ENCODE assay signal across 3 cellular contexts in the genomic region with DNA sequence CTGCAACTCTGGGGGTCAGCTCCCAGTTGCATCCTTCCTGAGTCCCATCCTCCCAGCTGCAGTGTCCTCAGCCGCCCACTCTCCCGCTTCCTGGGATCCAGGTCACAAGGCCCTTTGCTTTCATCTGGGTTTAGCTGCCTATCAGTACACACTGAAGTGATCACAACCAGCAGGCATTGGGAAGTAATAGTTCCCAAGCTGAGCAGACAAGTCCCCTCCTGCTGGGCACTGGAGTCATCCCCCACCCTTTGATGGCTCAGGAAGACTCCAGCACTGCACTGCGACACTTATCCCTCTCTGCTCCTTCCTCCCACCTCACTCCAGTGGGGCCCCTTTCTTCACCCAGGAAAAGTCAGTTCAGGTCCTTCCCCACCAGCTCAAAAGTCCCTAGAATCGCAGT.
TF ChIP-seq lines count a peak whose summit lies in the region.

No MANE protein-coding gene starts in this region.

TF ChIP-seq in GM23338, 12 proteins besides CTCF, POLR2A, EP300 and RAD21:
- TF ChIP-seq ZNF462 (CRISPR knock-in tag; IDR thresholded peaks at IDR 0.05) (no peak), POLR2AphosphoS5 (IDR thresholded peaks at IDR 0.05; ENCODE audit: low read depth) (no peak)

TF ChIP-seq in HEK293, 187 proteins besides CTCF, POLR2A, EP300 and RAD21:
- TF ChIP-seq TSHZ1 (tag by site-specific recombination; IDR thresholded peaks at IDR 0.05; ENCODE audit: borderline replicate concordance) (no peak), ZNF660 (tag by site-specific recombination; IDR thresholded peaks at IDR 0.05) (no peak), MZF1 (tag by site-specific recombination; IDR thresholded peaks at IDR 0.05; ENCODE audit: borderline replicate concordance) (peak; percentile 71; the same call in 1 of the 2 replicates), ZIC2 (tag by site-specific recombination; IDR thresholded peaks at IDR 0.05) (peak; percentile 70)

TF ChIP-seq in WTC11, 78 proteins besides CTCF, POLR2A, EP300 and RAD21 (continued from another document):
- TF ChIP-seq, protein P1, sequence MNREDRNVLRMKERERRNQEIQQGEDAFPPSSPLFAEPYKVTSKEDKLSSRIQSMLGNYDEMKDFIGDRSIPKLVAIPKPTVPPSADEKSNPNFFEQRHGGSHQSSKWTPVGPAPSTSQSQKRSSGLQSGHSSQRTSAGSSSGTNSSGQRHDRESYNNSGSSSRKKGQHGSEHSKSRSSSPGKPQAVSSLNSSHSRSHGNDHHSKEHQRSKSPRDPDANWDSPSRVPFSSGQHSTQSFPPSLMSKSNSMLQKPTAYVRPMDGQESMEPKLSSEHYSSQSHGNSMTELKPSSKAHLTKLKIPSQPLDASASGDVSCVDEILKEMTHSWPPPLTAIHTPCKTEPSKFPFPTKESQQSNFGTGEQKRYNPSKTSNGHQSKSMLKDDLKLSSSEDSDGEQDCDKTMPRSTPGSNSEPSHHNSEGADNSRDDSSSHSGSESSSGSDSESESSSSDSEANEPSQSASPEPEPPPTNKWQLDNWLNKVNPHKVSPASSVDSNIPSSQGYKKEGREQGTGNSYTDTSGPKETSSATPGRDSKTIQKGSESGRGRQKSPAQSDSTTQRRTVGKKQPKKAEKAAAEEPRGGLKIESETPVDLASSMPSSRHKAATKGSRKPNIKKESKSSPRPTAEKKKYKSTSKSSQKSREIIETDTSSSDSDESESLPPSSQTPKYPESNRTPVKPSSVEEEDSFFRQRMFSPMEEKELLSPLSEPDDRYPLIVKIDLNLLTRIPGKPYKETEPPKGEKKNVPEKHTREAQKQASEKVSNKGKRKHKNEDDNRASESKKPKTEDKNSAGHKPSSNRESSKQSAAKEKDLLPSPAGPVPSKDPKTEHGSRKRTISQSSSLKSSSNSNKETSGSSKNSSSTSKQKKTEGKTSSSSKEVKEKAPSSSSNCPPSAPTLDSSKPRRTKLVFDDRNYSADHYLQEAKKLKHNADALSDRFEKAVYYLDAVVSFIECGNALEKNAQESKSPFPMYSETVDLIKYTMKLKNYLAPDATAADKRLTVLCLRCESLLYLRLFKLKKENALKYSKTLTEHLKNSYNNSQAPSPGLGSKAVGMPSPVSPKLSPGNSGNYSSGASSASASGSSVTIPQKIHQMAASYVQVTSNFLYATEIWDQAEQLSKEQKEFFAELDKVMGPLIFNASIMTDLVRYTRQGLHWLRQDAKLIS (CRISPR knock-in tag; IDR thresholded peaks at IDR 0.05; ENCODE audit: borderline replicate concordance): no peak
- TF ChIP-seq NR2C2 (CRISPR knock-in tag; IDR thresholded peaks at IDR 0.05) (no peak), JUN (CRISPR knock-in tag; IDR thresholded peaks at IDR 0.05) (no peak), SMAD4 (CRISPR knock-in tag; IDR thresholded peaks at IDR 0.05) (no peak), TEAD4 (CRISPR knock-in tag; IDR thresholded peaks at IDR 0.05) (no peak), FOXK1 (CRISPR knock-in tag; IDR thresholded peaks at IDR 0.05) (no peak)
